1 cellular context compared by ENCODE assay signal in the genomic region with DNA sequence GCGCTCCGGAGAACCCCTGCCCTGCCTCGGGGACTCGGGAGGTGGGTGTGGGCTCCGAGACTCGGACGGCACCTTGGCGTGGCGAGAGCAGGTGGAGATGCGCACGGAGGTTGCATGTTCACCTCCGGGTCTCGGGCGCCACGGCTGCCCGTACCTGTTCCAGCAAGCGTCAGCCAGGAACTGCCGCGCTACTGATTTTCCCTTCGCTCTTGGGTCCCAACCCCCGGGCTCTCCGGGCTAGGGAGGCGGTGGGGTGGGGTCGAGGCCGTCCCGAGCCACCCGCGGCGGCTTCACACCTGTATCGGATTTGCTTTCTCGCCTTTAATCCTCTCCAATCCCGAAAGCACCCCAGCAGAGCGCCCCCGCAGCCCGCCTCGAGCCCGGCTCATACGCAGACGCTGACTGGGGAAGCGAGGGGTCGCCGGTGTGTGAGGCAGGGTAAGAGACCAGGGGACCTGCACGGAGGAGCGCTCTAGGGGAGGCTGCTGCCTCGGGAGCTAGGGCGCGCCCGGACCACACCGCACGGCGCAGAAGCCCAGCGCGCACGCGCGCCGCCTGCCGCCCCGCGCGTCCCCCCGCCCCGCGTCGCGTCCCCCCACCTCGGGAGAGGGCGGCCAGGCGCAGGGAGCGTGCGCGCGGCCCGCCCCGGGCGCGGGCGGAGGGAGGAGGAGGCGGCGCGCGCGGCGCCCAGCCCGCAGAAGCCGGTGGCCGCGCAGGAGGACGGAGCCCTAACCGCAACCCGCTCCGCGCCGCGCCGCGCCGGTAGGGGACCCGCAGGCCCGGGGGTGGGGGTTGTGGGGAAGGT.
A peak's percentile ranks its signal among the peaks of the same experiment; 100 is the strongest.
TF ChIP-seq lines count a peak whose summit lies in the region.

A gene with protein sequence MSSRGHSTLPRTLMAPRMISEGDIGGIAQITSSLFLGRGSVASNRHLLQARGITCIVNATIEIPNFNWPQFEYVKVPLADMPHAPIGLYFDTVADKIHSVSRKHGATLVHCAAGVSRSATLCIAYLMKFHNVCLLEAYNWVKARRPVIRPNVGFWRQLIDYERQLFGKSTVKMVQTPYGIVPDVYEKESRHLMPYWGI (plus strand): TSS at position 695 of the 805 bp plus-strand sequence. CDS start 22,382 bp downstream, outside the sequence.

TF ChIP-seq in K562, 482 proteins besides CTCF, POLR2A, EP300 and RAD21 (continued from another document):
- TF ChIP-seq, protein P1, sequence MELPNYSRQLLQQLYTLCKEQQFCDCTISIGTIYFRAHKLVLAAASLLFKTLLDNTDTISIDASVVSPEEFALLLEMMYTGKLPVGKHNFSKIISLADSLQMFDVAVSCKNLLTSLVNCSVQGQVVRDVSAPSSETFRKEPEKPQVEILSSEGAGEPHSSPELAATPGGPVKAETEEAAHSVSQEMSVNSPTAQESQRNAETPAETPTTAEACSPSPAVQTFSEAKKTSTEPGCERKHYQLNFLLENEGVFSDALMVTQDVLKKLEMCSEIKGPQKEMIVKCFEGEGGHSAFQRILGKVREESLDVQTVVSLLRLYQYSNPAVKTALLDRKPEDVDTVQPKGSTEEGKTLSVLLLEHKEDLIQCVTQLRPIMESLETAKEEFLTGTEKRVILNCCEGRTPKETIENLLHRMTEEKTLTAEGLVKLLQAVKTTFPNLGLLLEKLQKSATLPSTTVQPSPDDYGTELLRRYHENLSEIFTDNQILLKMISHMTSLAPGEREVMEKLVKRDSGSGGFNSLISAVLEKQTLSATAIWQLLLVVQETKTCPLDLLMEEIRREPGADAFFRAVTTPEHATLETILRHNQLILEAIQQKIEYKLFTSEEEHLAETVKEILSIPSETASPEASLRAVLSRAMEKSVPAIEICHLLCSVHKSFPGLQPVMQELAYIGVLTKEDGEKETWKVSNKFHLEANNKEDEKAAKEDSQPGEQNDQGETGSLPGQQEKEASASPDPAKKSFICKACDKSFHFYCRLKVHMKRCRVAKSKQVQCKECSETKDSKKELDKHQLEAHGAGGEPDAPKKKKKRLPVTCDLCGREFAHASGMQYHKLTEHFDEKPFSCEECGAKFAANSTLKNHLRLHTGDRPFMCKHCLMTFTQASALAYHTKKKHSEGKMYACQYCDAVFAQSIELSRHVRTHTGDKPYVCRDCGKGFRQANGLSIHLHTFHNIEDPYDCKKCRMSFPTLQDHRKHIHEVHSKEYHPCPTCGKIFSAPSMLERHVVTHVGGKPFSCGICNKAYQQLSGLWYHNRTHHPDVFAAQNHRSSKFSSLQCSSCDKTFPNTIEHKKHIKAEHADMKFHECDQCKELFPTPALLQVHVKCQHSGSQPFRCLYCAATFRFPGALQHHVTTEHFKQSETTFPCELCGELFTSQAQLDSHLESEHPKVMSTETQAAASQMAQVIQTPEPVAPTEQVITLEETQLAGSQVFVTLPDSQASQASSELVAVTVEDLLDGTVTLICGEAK (IDR thresholded peaks at IDR 0.05), result peak; percentile 27
- TF ChIP-seq, protein P1 (CRISPR knock-in tag; IDR thresholded peaks at IDR 0.05), result no peak
- TF ChIP-seq TAF9B (IDR thresholded peaks at IDR 0.05; ENCODE audit: partially characterized antibody) (no peak), TSC22D4 (tag; IDR thresholded peaks at IDR 0.05) (no peak), ZNF354B (CRISPR knock-in tag; IDR thresholded peaks at IDR 0.05) (no peak), ZSCAN29 (IDR thresholded peaks at IDR 0.05) (no peak), ZBTB7A (IDR thresholded peaks at IDR 0.05; ENCODE audit: borderline replicate concordance, control insufficient read depth, low read depth, low read length) (no peak), SREBF2 (CRISPR knock-in tag; IDR thresholded peaks at IDR 0.05) (peak; percentile 51; the same call in 1 of the 2 replicates), NELFE (IDR thresholded peaks at IDR 0.05; ENCODE audit: insufficient read depth, insufficient read length) (no peak), KDM2B (CRISPR knock-in tag; IDR thresholded peaks at IDR 0.05) (peak; percentile 95), SMARCB1 (IDR thresholded peaks at IDR 0.05; ENCODE audit: insufficient read length, low read depth) (no peak), FOXK1 (CRISPR knock-in tag; IDR thresholded peaks at IDR 0.05; ENCODE audit: borderline replicate concordance) (no peak), ARHGAP35 (IDR thresholded peaks at IDR 0.05; ENCODE audit: partially characterized antibody) (no peak), TFAM (CRISPR knock-in tag; conservative IDR thresholded peaks at IDR 0.05) (no peak), ZNF23 (CRISPR knock-in tag; IDR thresholded peaks at IDR 0.05) (no peak), FOXP1 (CRISPR knock-in tag; IDR thresholded peaks at IDR 0.05) (no peak), HNRNPUL1 (IDR thresholded peaks at IDR 0.05; ENCODE audit: low read length) (no peak), DIDO1 (tag; IDR thresholded peaks at IDR 0.05; ENCODE audit: low read depth) (no peak), RB1 (IDR thresholded peaks at IDR 0.05; ENCODE audit: low read depth) (peak; percentile 51; the same call in 1 of the 2 replicates), CHD4 (IDR thresholded peaks at IDR 0.05; ENCODE audit: insufficient read depth, insufficient replicate concordance, low read depth, low read length, poor library complexity, severe bottlenecking) (no peak), GTF2E2 (tag; IDR thresholded peaks at IDR 0.05) (no peak), ZFP30 (CRISPR knock-in tag; IDR thresholded peaks at IDR 0.05; ENCODE audit: borderline replicate concordance) (no peak), GABPB2 (CRISPR knock-in tag; conservative IDR thresholded peaks at IDR 0.05) (no peak)
- TF ChIP-seq, protein P2, sequence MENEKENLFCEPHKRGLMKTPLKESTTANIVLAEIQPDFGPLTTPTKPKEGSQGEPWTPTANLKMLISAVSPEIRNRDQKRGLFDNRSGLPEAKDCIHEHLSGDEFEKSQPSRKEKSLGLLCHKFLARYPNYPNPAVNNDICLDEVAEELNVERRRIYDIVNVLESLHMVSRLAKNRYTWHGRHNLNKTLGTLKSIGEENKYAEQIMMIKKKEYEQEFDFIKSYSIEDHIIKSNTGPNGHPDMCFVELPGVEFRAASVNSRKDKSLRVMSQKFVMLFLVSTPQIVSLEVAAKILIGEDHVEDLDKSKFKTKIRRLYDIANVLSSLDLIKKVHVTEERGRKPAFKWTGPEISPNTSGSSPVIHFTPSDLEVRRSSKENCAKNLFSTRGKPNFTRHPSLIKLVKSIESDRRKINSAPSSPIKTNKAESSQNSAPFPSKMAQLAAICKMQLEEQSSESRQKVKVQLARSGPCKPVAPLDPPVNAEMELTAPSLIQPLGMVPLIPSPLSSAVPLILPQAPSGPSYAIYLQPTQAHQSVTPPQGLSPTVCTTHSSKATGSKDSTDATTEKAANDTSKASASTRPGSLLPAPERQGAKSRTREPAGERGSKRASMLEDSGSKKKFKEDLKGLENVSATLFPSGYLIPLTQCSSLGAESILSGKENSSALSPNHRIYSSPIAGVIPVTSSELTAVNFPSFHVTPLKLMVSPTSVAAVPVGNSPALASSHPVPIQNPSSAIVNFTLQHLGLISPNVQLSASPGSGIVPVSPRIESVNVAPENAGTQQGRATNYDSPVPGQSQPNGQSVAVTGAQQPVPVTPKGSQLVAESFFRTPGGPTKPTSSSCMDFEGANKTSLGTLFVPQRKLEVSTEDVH (IDR thresholded peaks at IDR 0.05; ENCODE audit: low read depth, partially characterized antibody), result no peak
